Comparison of ENCODE assay signal across 1 cellular context in the genomic region with DNA sequence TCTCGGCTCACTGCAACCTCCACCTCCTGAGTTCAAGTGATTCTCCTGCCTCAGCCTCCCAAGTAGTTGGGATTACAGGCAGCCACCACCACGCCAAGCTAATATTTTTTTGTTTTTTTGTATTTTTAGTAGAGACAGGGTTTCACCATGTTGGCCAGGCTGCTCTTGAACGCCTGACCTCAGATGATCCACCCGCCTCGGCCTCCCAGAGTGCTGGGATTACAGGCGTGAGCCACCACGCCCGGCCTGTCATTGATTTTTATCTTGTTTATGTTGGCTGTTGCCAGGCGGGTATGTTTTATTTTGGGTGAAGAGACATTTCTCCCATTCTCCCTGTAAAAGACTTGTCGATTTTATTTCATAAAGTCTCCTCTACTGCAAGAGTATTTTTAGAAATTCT. TPM values are rescaled to one million over a fixed set of nuclear protein-coding genes. Genes with fewer than 3 reads are reported as not detected.
"Had no signal": no experiment of that assay in that cellular context is flagged by ENCODE, and none has a peak within 500 bp of the region (broad histone marks: within the 10 kb centered on the region; RNA-seq: fewer than 3 reads in every experiment).

No MANE protein-coding gene starts in this region.

RNA-seq across cellular contexts. Expression of gene SNX9, which starts 32.8 kb away (rescaled TPM):
- total RNA-seq: OCI-LY7 had no signal
